25 cellular contexts compared by ENCODE assay signal in genomic region chr3:183497313-183497712, GRCh38. TPM values are rescaled to one million over a fixed set of nuclear protein-coding genes. Genes with fewer than 3 reads are reported as not detected.
DNase-seq lines count a peak whose midpoint lies in the region; ATAC-seq, FAIRE-seq and TF ChIP-seq lines count a peak whose summit lies in the region.
"Had no signal": no experiment of that assay in that cellular context is flagged by ENCODE, and none has a peak within 500 bp of the region (broad histone marks: within the 10 kb centered on the region; RNA-seq: fewer than 3 reads in every experiment).

No MANE protein-coding gene starts in this region.

- H3K56ac ChIP-seq in H1 (replicated peaks; ENCODE audit: insufficient read length, low read depth, low read length) = no peak overlapping the region

- H3K36me3 ChIP-seq in HCT116 (ENCODE audit: control insufficient read depth in 1 of 2, insufficient read depth in 2 of 2, low read length in 2 of 2) (no peaks in the 10 kb centered on the region), H1 (ENCODE audit: control insufficient read depth in 2 of 4, insufficient read depth in 4 of 4, low read length in 3 of 4) (no peaks in the 10 kb centered on the region), HepG2 (replicated peaks in 1 of 2; ENCODE audit: control insufficient read depth in 1 of 2, insufficient read depth in 2 of 2, low read length in 2 of 2) (no peaks in the 10 kb centered on the region), sigmoid colon (no peaks in the 10 kb centered on the region)

- no peak overlapping the region for H3K18ac ChIP-seq in H1 (ENCODE audit: extremely low read depth, low read length)

- WGBS in H1 (ENCODE audit: extremely low coverage in 1 of 2, insufficient coverage in 1 of 2, insufficient read length in 1 of 2, insufficient replicate concordance in 2 of 2, low coverage in 1 of 2, low lambda C conversion rate in 2 of 2, missing lambda C conversion rate in 1 of 2), 2 experiments = 73% methylated on average over 3 of the region's 3 CpGs; no CpG with 5 or more reads in 1 of the 2 experiments
- 73% methylated on average over 3 of the region's 3 CpGs for WGBS in HepG2 (ENCODE audit: low lambda C conversion rate)
- WGBS in sigmoid colon, 2 donors = 90 to 94% methylated on average over 3 of the region's 3 CpGs

- no peak overlapping the region for H2AK5ac ChIP-seq in H1 (ENCODE audit: low read depth, low read length)

- no peak overlapping the region for H2BK15ac ChIP-seq in H1 (ENCODE audit: low read length)

- H4K91ac ChIP-seq in H1 (replicated peaks; ENCODE audit: insufficient read length, low read length) = no peak overlapping the region

- BruUV-seq in HCT116 (replicated peaks; lab: Mats Ljungman, UMichigan) (no TSS peak), HepG2 (replicated peaks; lab: Mats Ljungman, UMichigan) (no TSS peak)

- DNase-seq in activated CD8-positive, alpha-beta memory T cell treated with anti-CD3 and anti-CD28 coated beads, Interleukin-2, amount 50 U/mL, for 48 hours = peak; percentile 18
- DNase-seq in activated CD8-positive, alpha-beta memory T cell treated with anti-CD3 and anti-CD28 coated beads for 24 hours = no peak
- no peak for DNase-seq in HCT116 (ENCODE audit: low read depth, low spot score)
- DNase-seq in H1 (ENCODE audit: low read depth in 1 of 2, low spot score in 2 of 2) = no peak
- no peak for DNase-seq in HepG2 (ENCODE audit: low spot score)
- DNase-seq in sigmoid colon = no peak
- DNase-seq in middle frontal gyrus (ENCODE audit: extremely low spot score, low spot score) = no peak
- DNase-seq in NCI-H526 treated with DMSO at 0.1 percent for 48 hours (lab: John Stamatoyannopoulos, UW) = no peak
- DNase-seq: DND-41, IMR-90, Karpas-422, MV-4-11, NCI-H1694, NCI-H2081, NCI-H446, NCI-H526, OCI-M1, SHP77 treated with DMSO at 0.1 percent for 48 hours had no signal

- TF ChIP-seq RAD21 in HCT116 (IDR thresholded peaks at IDR 0.05; ENCODE audit: low read depth) = no peak
- no peak for TF ChIP-seq RAD21 in H1 (IDR thresholded peaks at IDR 0.05 in 1 of 2, conservative IDR thresholded peaks at IDR 0.05 in 1 of 2; ENCODE audit: low read depth in 2 of 2, low read length in 2 of 2)
- no peak for TF ChIP-seq RAD21 in HepG2 (CRISPR knock-in tag; IDR thresholded peaks at IDR 0.05)

- H2BK120ac ChIP-seq in H1 (replicated peaks; ENCODE audit: low read depth, low read length) = no peak overlapping the region

- H4K8ac ChIP-seq in H1 (ENCODE audit: extremely low read depth, insufficient read depth, low read length) = no peak overlapping the region

- H3K14ac ChIP-seq in H1 (ENCODE audit: insufficient read length) = no peak overlapping the region

- TF ChIP-seq POLR2A in HCT116 (IDR thresholded peaks at IDR 0.05; ENCODE audit: borderline replicate concordance, extremely low read depth, insufficient read depth, insufficient read length) (no peak), H1 (IDR thresholded peaks at IDR 0.05; ENCODE audit: control extremely low read depth in 1 of 2, low read depth in 2 of 2, low read length in 2 of 2) (no peak), HepG2 (IDR thresholded peaks at IDR 0.05; ENCODE audit: insufficient read depth in 1 of 2, low read depth in 2 of 2, low read length in 2 of 2) (no peak), sigmoid colon (IDR thresholded peaks at IDR 0.05) (no peak)

- H3K9ac ChIP-seq in HCT116 (ENCODE audit: low read length) (no peak overlapping the region), H1 (replicated peaks in 1 of 4; ENCODE audit: extremely low read depth in 1 of 4, low read depth in 3 of 4, low read length in 3 of 4) (no peak overlapping the region), HepG2 (ENCODE audit: insufficient read depth, low read depth, low read length) (no peak overlapping the region)

- POLR2A ChIA-PET in HCT116 (lab: Charles Lee) (no interaction called here), H1 (lab: Charles Lee; ENCODE audit: partially characterized antibody) (interaction anchor here (0.9 to 1.9 kb wide), 2 partner anchors 10 to 19 kb away, joined by 3 to 8 read pairs; no protein-coding TSS in a partner anchor), HepG2 (lab: Yijun Ruan, JAX) (no interaction called here)

- intact Hi-C loops in HCT116 (cut with micrococcal nuclease) (no loop called here), HepG2 (cut with micrococcal nuclease; ENCODE audit: unreplicated experiment) (loop anchor here (10.0 kb wide), 1 partner anchor 127 kb away; no protein-coding TSS in a partner anchor), sigmoid colon (cut with DNase I) (no loop called here)

- H3K27me3 ChIP-seq in HCT116 (ENCODE audit: insufficient read depth, low read length) (no peaks in the 10 kb centered on the region), H1 (replicated peaks in 1 of 4; ENCODE audit: control insufficient read depth in 3 of 4, extremely low read depth in 1 of 4, insufficient read depth in 3 of 4, low read length in 3 of 4) (no peaks in the 10 kb centered on the region; a peak in 1 of 7 replicates), HepG2 (ENCODE audit: control insufficient read depth in 1 of 2, insufficient read depth in 2 of 2, low read length in 2 of 2) (peaks cover 0 to 1% of the 10 kb centered on the region in 2 experiments; a peak in 1 of 5 replicates), sigmoid colon (no peaks in the 10 kb centered on the region)

- H3K23me2 ChIP-seq in H1 (ENCODE audit: low read depth, low read length) = no peaks in the 10 kb centered on the region

- H2BK5ac ChIP-seq in H1 (ENCODE audit: low read depth, low read length) = no peak overlapping the region

- no peaks in the 10 kb centered on the region for H3K4me1 ChIP-seq in HCT116 (ENCODE audit: control insufficient read depth in 1 of 2, insufficient read depth in 2 of 2, low read length in 2 of 2)
- no peaks in the 10 kb centered on the region; a peak in 1 of 7 replicates for H3K4me1 ChIP-seq in H1 (replicated peaks in 1 of 4; ENCODE audit: control insufficient read depth in 3 of 4, insufficient read depth in 4 of 4, low read length in 3 of 4)
- H3K4me1 ChIP-seq in HepG2 (ENCODE audit: insufficient read depth, low read length) = peaks cover 26% of the 10 kb centered on the region
- no peaks in the 10 kb centered on the region for H3K4me1 ChIP-seq in sigmoid colon

- H3K4me2 ChIP-seq in HCT116 (ENCODE audit: low read length) (no peak overlapping the region), H1 (ENCODE audit: insufficient read depth in 1 of 2, low read depth in 2 of 2, low read length in 2 of 2) (no peak overlapping the region), HepG2 (ENCODE audit: low read depth, low read length) (no peak overlapping the region)

- no peak for TF ChIP-seq CTCF in HCT116 (IDR thresholded peaks at IDR 0.05 in 2 of 3, conservative IDR thresholded peaks at IDR 0.05 in 1 of 3; ENCODE audit: borderline replicate concordance in 1 of 3, insufficient read depth in 1 of 3, low read depth in 2 of 3, low read length in 2 of 3)
- TF ChIP-seq CTCF in H1 (IDR thresholded peaks at IDR 0.05; ENCODE audit: control extremely low read depth in 1 of 3, insufficient read depth in 1 of 3, low read depth in 1 of 3, low read length in 3 of 3) = no peak
- no peak for TF ChIP-seq CTCF in HepG2 (CRISPR knock-in tag; IDR thresholded peaks at IDR 0.05)
- no peak for TF ChIP-seq CTCF in sigmoid colon (IDR thresholded peaks at IDR 0.05)

- in situ Hi-C loops in HepG2 (cut with HindIII; ENCODE audit: extremely low pct_ligation_motif_present, low pct_unique_long_range_greater_than_20kb) = no loop called here

- H3K9me3 ChIP-seq in HCT116 (ENCODE audit: control insufficient read depth in 1 of 2, insufficient read depth in 1 of 2, low read depth in 1 of 2, low read length in 2 of 2) = no peaks in the 10 kb centered on the region
- H3K9me3 ChIP-seq in H1 (ENCODE audit: insufficient read depth in 2 of 2, low read depth in 1 of 2, low read length in 1 of 2) = no peaks in the 10 kb centered on the region
- H3K9me3 ChIP-seq in HepG2 (ENCODE audit: low read length) = no peaks in the 10 kb centered on the region
- no peaks in the 10 kb centered on the region for H3K9me3 ChIP-seq in sigmoid colon

- RAD21 ChIA-PET in HCT116 (lab: Charles Lee; ENCODE audit: low non-redundant PET in 1 of 2, low total read pairs in 2 of 2, uncharacterized antibody in 2 of 2, unreplicated experiment in 2 of 2) = no interaction called here

- H2AFZ ChIP-seq in HCT116 (ENCODE audit: low read depth, low read length, poor library complexity, severe bottlenecking) (no peak overlapping the region), H1 (ENCODE audit: low read length) (peak overlapping the region; percentile 49; the same call in 1 of the 2 replicates), HepG2 (ENCODE audit: low read length) (no peak overlapping the region)

- H3K27ac ChIP-seq in HCT116 (ENCODE audit: low read depth, low read length) = no peak overlapping the region
- H3K27ac ChIP-seq in H1 (ENCODE audit: low read depth, low read length) = no peak overlapping the region
- H3K27ac ChIP-seq in HepG2 (ENCODE audit: extremely low read length, insufficient read depth, low read length) = no peak overlapping the region
- H3K27ac ChIP-seq in sigmoid colon = no peak overlapping the region
- H3K27ac ChIP-seq: C4-2B, SK-N-MC had no signal

- ATAC-seq in HCT116 = peak; percentile 55; the same call in 1 of the 2 replicates
- no peak for ATAC-seq in HepG2
- ATAC-seq: GM12878 had no signal

- no peak overlapping the region for H3K4ac ChIP-seq in H1 (replicated peaks; ENCODE audit: insufficient read length, low read depth, low read length)

- H2BK12ac ChIP-seq in H1 (ENCODE audit: low read depth, low read length) = no peak overlapping the region

- CTCF ChIA-PET in HCT116 (lab: Charles Lee) = no interaction called here
- CTCF ChIA-PET in H1 (lab: Charles Lee; ENCODE audit: partially characterized antibody) = interaction anchor here (0.7 to 4.3 kb wide), 5 partner anchors 18 to 269 kb away, joined by 3 to 19 read pairs (median 4); no protein-coding TSS in a partner anchor
- CTCF ChIA-PET in HepG2 (lab: Yijun Ruan, JAX; ENCODE audit: low intra/inter-chr PET ratio, low total read pairs) = no interaction called here

- peak; percentile 36 for FAIRE-seq in H1 (lab: Jason Lieb, UNC)
- FAIRE-seq in HepG2 (lab: Jason Lieb, UNC) = no peak
- FAIRE-seq: A204.1, GM12878, HTR-8/SVneo had no signal

- H3K4me3 ChIP-seq in HCT116 (replicated peaks in 1 of 2; ENCODE audit: low read depth in 1 of 2, low read length in 2 of 2) (no peak overlapping the region), H1 (ENCODE audit: extremely low read depth in 1 of 4, insufficient read depth in 2 of 4, low read depth in 3 of 4, low read length in 4 of 4) (no peak overlapping the region), HepG2 (replicated peaks in 1 of 3; ENCODE audit: insufficient read depth in 1 of 3, low read depth in 2 of 3, low read length in 3 of 3) (no peak overlapping the region), sigmoid colon (no peak overlapping the region)
- H3K4me3 ChIP-seq: GM12878, SK-N-MC had no signal

- H3K79me2 ChIP-seq in HCT116 (ENCODE audit: insufficient read depth, low read length) = no peaks in the 10 kb centered on the region
- no peaks in the 10 kb centered on the region for H3K79me2 ChIP-seq in H1 (ENCODE audit: control insufficient read depth in 1 of 2, insufficient read depth in 2 of 2, low read length in 2 of 2)
- no peaks in the 10 kb centered on the region for H3K79me2 ChIP-seq in HepG2 (ENCODE audit: insufficient read depth, low read length)

- no peak overlapping the region for H4K5ac ChIP-seq in H1 (ENCODE audit: insufficient read length, low read depth, low read length)

- no peaks in the 10 kb centered on the region for H3K79me1 ChIP-seq in H1 (ENCODE audit: low read depth, low read length)

- H2BK20ac ChIP-seq in H1 (ENCODE audit: low read length) = no peak overlapping the region

- H4K20me1 ChIP-seq in HCT116 (ENCODE audit: insufficient read depth) = no peaks in the 10 kb centered on the region
- no peaks in the 10 kb centered on the region for H4K20me1 ChIP-seq in H1 (replicated peaks in 1 of 2; ENCODE audit: control insufficient read depth in 1 of 2, insufficient read depth in 2 of 2, low read length in 2 of 2)
- H4K20me1 ChIP-seq in HepG2 (ENCODE audit: insufficient read depth, low read length) = no peaks in the 10 kb centered on the region

- TF ChIP-seq EP300 in H1 (IDR thresholded peaks at IDR 0.05; ENCODE audit: borderline replicate concordance in 1 of 2, low read depth in 2 of 2, low read length in 2 of 2) (no peak), HepG2 (IDR thresholded peaks at IDR 0.05; ENCODE audit: low read depth in 2 of 2, low read length in 2 of 2) (no peak), HepG2 (CRISPR knock-in tag; IDR thresholded peaks at IDR 0.05; ENCODE audit: borderline replicate concordance) (no peak), sigmoid colon (IDR thresholded peaks at IDR 0.05) (no peak)

- no peaks in the 10 kb centered on the region for H3K9me2 ChIP-seq in HCT116 (ENCODE audit: insufficient read depth)

- H3K23ac ChIP-seq in H1 (ENCODE audit: insufficient read length) = no peak overlapping the region

RNA-seq across cellular contexts. Expression of gene KLHL6, which starts 58.2 kb away (rescaled TPM):
- total RNA-seq in HCT116 (2021; ENCODE audit: unreplicated experiment) (0.15 TPM), HepG2 (2016; rRNA removed; fragmentation: Illumina TruSeq; extraction: Trizol) (not detected in 2 replicates), sigmoid colon (1 to 10 TPM in 3 of 4 donors, under 1 TPM in 1; 0.82 to 2.0 (median 1.4) TPM)
- polyA plus RNA-seq in HCT116 (2012) = 0.02 TPM in 1 of 2 replicates, not detected in the other
- not detected in 2 replicates for total RNA-seq in H1 (2021; fragmentation: NEBNext Ultra II Directional; extraction: Animal tissue kit (Norgen Biotek cat#: 25700))
- polyA plus RNA-seq in H1 (2011; rRNA removed) (0.05 and 0.08 TPM in 2 replicates), HepG2 (2011; rRNA removed) (not detected in 2 replicates), sigmoid colon (10 to 100 TPM in 1 of 3 donors, under 1 TPM in 2; under 0.01 to 10.3 (median 0.69) TPM)
- polyA plus RNA-seq in H1 (2011; cell fraction: cytosol; rRNA removed) = 0.09 TPM
- polyA plus RNA-seq in H1 (2011; cell fraction: nucleus; rRNA removed) = 0.09 TPM
- polyA plus RNA-seq in H1 (2012, experiment 1 of 2) = 0.05 to 0.08 TPM (median 0.05 TPM) in 4 replicates
- 0.05 TPM for polyA plus RNA-seq in H1 (2012, experiment 2 of 2)
- 0.02 TPM for polyA plus RNA-seq in H1 (2013, experiment 1 of 2)
- 0.04 TPM for polyA plus RNA-seq in H1 (2013, experiment 2 of 2)
- polyA minus RNA-seq in H1 (2011; rRNA and poly(A)+ RNA removed) = 0.07 and 0.28 TPM in 2 replicates
- not detected for polyA minus RNA-seq in H1 (2011; cell fraction: cytosol; rRNA and poly(A)+ RNA removed)
- 0.40 TPM for polyA minus RNA-seq in H1 (2011; cell fraction: nucleus; rRNA and poly(A)+ RNA removed)
- total RNA-seq in HepG2 (2016; cell fraction: cytosol; rRNA removed; fragmentation: Illumina TruSeq; extraction: Trizol; ENCODE audit: low read depth) = not detected in 2 replicates
- total RNA-seq in HepG2 (2016; cell fraction: insoluble cytoplasmic fraction; rRNA removed; fragmentation: Illumina TruSeq; extraction: Trizol) = not detected in 2 replicates
- total RNA-seq in HepG2 (2016; cell fraction: membrane; rRNA removed; fragmentation: Illumina TruSeq; extraction: Trizol) = not detected in 2 replicates
- total RNA-seq in HepG2 (2016; cell fraction: nucleus; rRNA removed; fragmentation: Illumina TruSeq; extraction: Trizol) = not detected in 2 replicates
- 0.03 TPM in 1 of 2 replicates, not detected in the other for polyA plus RNA-seq in HepG2 (2011; cell fraction: cytosol; rRNA removed)
- polyA plus RNA-seq in HepG2 (2011; cell fraction: nucleus; rRNA removed) = 0.05 TPM in 1 of 2 replicates, not detected in the other
- polyA plus RNA-seq in HepG2 (2012) = 0.04 and 0.07 TPM in 2 replicates
- not detected in 2 replicates for polyA plus RNA-seq in HepG2 (2016; cell fraction: cytosol; fragmentation: Illumina TruSeq; extraction: Trizol; ENCODE audit: low read depth)
- not detected in 2 replicates for polyA plus RNA-seq in HepG2 (2016; cell fraction: insoluble cytoplasmic fraction; fragmentation: Illumina TruSeq; extraction: Trizol; ENCODE audit: low read depth)
- not detected in 2 replicates for polyA plus RNA-seq in HepG2 (2016; cell fraction: membrane; fragmentation: Illumina TruSeq; extraction: Trizol; ENCODE audit: low read depth)
- not detected in 2 replicates for polyA plus RNA-seq in HepG2 (2016; cell fraction: nucleus; fragmentation: Illumina TruSeq; extraction: Trizol; ENCODE audit: insufficient read depth, low read depth)
- polyA minus RNA-seq in HepG2 (2011; rRNA and poly(A)+ RNA removed; ENCODE audit: low replicate concordance) = 0.33 TPM in 1 of 2 replicates, not detected in the other
- polyA minus RNA-seq in HepG2 (2011; cell fraction: cytosol; rRNA and poly(A)+ RNA removed) = not detected in 2 replicates
- not detected in 2 replicates for polyA minus RNA-seq in HepG2 (2011; cell fraction: nucleus; rRNA and poly(A)+ RNA removed)
- total RNA-seq: IMR-90, M059J, RPMI7951 had no signal
- polyA plus RNA-seq: IMR-90 had no signal
